9 cellular contexts compared by ENCODE assay signal in genomic region chr3:15887261-15887660, GRCh38.
"Had no signal": no experiment of that assay in that cellular context is flagged by ENCODE, and none has a peak within 500 bp of the region (broad histone marks: within the 10 kb centered on the region; RNA-seq: fewer than 3 reads in every experiment).

No MANE protein-coding gene starts in this region.

- H3K27ac Mint-ChIP-seq: GM23338, HFFc6 had no signal

- ATAC-seq: GM23338, HCT116 had no signal

- H3K4me3 ChIP-seq: GM23248, GM23338, HAP-1 had no signal

- H3K9me3 ChIP-seq: HAP-1 had no signal

- H3K9ac ChIP-seq: GM23248 had no signal

- H3K27ac ChIP-seq: GM23248 had no signal

- H3K4me2 ChIP-seq: GM23338 had no signal

- H3K4me1 ChIP-seq: HAP-1 had no signal

- H2AFZ ChIP-seq: GM23248, GM23338 had no signal

- H3K36me3 ChIP-seq: HAP-1 had no signal

- H3K4me3 Mint-ChIP-seq: GM23338, H9, HFFc6 had no signal

- DNase-seq: GM23248, GOT3, H7, H9, HCEC 1CT, HFFc6 had no signal
